Comparison of ENCODE assay signal across 19 cellular contexts in genomic region chr14:101019974-101020710, GRCh38.
DNase-seq lines count a peak whose midpoint lies in the region; ATAC-seq and TF ChIP-seq lines count a peak whose summit lies in the region.
"Had no signal": no experiment of that assay in that cellular context is flagged by ENCODE, and none has a peak within 500 bp of the region (broad histone marks: within the 10 kb centered on the region; RNA-seq: fewer than 3 reads in every experiment).

No MANE protein-coding gene starts in this region.

- H2BK120ac ChIP-seq in neuronal stem cell (ENCODE audit: low read depth, low read length), result no peak overlapping the region

- H3K27me3 ChIP-seq in breast epithelium, result no peaks in the 10 kb centered on the region
- no peaks in the 10 kb centered on the region for H3K27me3 ChIP-seq in mammary epithelial cell (ENCODE audit: insufficient read depth, low read length)
- no peaks in the 10 kb centered on the region for H3K27me3 ChIP-seq in neuronal stem cell (ENCODE audit: control insufficient read depth in 3 of 3, insufficient read depth in 3 of 3, low read depth in 1 of 3, low read length in 3 of 3)
- no peaks in the 10 kb centered on the region for H3K27me3 ChIP-seq in upper lobe of right lung

- no peak overlapping the region for H3K4me3 Mint-ChIP-seq in central memory CD8-positive, alpha-beta T cell
- H3K4me3 Mint-ChIP-seq: naive B cell had no signal

- H2AK5ac ChIP-seq in neuronal stem cell (ENCODE audit: low read depth, low read length), result peak overlapping the region; percentile 12

- H3K9me3 ChIP-seq in breast epithelium (no peaks in the 10 kb centered on the region), mammary epithelial cell (replicated peaks; ENCODE audit: insufficient read depth, low read length) (peaks cover 4% of the 10 kb centered on the region), neuronal stem cell (replicated peaks in 1 of 2; ENCODE audit: control insufficient read depth in 2 of 2, insufficient read depth in 1 of 2, low read depth in 1 of 2, low read length in 2 of 2) (peaks cover 0 to 17% of the 10 kb centered on the region in 2 donors), upper lobe of right lung (no peaks in the 10 kb centered on the region)
- H3K9me3 ChIP-seq: HAP-1, psoas muscle had no signal

- in situ Hi-C loops in mammary epithelial cell (cut with MboI; ENCODE audit: low sequenced_read_pairs in 2 of 2), result no loop called here

- dilution Hi-C loops in mammary epithelial cell (cut with HindIII; ENCODE audit: low sequenced_read_pairs), result no loop called here

- peaks cover 38% of the 10 kb centered on the region for H3K27me3 Mint-ChIP-seq in central memory CD8-positive, alpha-beta T cell

- H4K20me1 ChIP-seq in mammary epithelial cell (ENCODE audit: insufficient read depth, low read length), result no peaks in the 10 kb centered on the region

- no peaks in the 10 kb centered on the region for H3K79me2 ChIP-seq in mammary epithelial cell (ENCODE audit: insufficient read depth, low read length)

- no peak overlapping the region for H2BK12ac ChIP-seq in neuronal stem cell (ENCODE audit: low read length)

- peaks cover 15% of the 10 kb centered on the region for H3K9me3 Mint-ChIP-seq in central memory CD8-positive, alpha-beta T cell

- ATAC-seq in central memory CD8-positive, alpha-beta T cell (replicated peaks; ENCODE audit: extremely low read depth, poor library complexity, severe bottlenecking), result no peak
- ATAC-seq in upper lobe of right lung, result peak; percentile 32
- no peak for ATAC-seq in GM19467 (IDR thresholded peaks at IDR 0.05; ENCODE audit: unreplicated experiment)
- ATAC-seq: psoas muscle had no signal

- H3K4me1 Mint-ChIP-seq in central memory CD8-positive, alpha-beta T cell, result no peaks in the 10 kb centered on the region
- H3K4me1 Mint-ChIP-seq: CD4-positive, alpha-beta memory T cell; naive B cell had no signal

- H3K27ac Mint-ChIP-seq in central memory CD8-positive, alpha-beta T cell (ENCODE audit: low read depth), result no peak overlapping the region
- H3K27ac Mint-ChIP-seq: CD4-positive, alpha-beta memory T cell had no signal

- intact Hi-C loops in breast epithelium (cut with DNase I; ENCODE audit: low total_unique reads), result no loop called here
- intact Hi-C loops in mammary epithelial cell (cut with micrococcal nuclease), result no loop called here
- intact Hi-C loops in upper lobe of right lung (cut with DNase I), result no loop called here

- H3K4me2 ChIP-seq in mammary epithelial cell (ENCODE audit: insufficient read depth, low read depth, low read length), result no peak overlapping the region
- H3K4me2 ChIP-seq in neuronal stem cell (ENCODE audit: insufficient read depth, low read length, poor library complexity, severe bottlenecking), result no peak overlapping the region

- H4K8ac ChIP-seq in neuronal stem cell (ENCODE audit: low read depth, low read length), result no peak overlapping the region

- BruUV-seq in mammary epithelial cell (replicated peaks; lab: Mats Ljungman, UMichigan), result no TSS peak

- no peak overlapping the region for H2BK5ac ChIP-seq in neuronal stem cell (ENCODE audit: low read length)

- peak overlapping the region; percentile 3 for H3K23ac ChIP-seq in neuronal stem cell (ENCODE audit: low read depth, low read length, poor library complexity)

- CTCF ChIA-PET in mammary epithelial cell (lab: Charles Lee; ENCODE audit: low non-redundant PET), result no interaction called here

- no peaks in the 10 kb centered on the region for H3K79me1 ChIP-seq in neuronal stem cell (ENCODE audit: low read depth, low read length)

- H2AFZ ChIP-seq in mammary epithelial cell (ENCODE audit: low read depth, low read length), result no peak overlapping the region
- no peak overlapping the region for H2AFZ ChIP-seq in neuronal stem cell (ENCODE audit: low read length)

- no peaks in the 10 kb centered on the region for H3K36me3 ChIP-seq in breast epithelium
- no peaks in the 10 kb centered on the region for H3K36me3 ChIP-seq in mammary epithelial cell (ENCODE audit: insufficient read depth, low read length)
- H3K36me3 ChIP-seq in neuronal stem cell (replicated peaks in 1 of 2; ENCODE audit: control insufficient read depth in 2 of 2, insufficient read depth in 2 of 2, low read length in 2 of 2), result peaks cover 0 to 8% of the 10 kb centered on the region in 2 donors
- no peaks in the 10 kb centered on the region for H3K36me3 ChIP-seq in upper lobe of right lung
- H3K36me3 ChIP-seq: HAP-1 had no signal

- TF ChIP-seq POLR2A in breast epithelium (IDR thresholded peaks at IDR 0.05), result no peak

- H3K14ac ChIP-seq in neuronal stem cell (ENCODE audit: low read length), result no peak overlapping the region

- H3K4me3 ChIP-seq in breast epithelium, result no peak overlapping the region
- H3K4me3 ChIP-seq in mammary epithelial cell (replicated peaks in 1 of 3; ENCODE audit: insufficient read depth in 1 of 3, low read depth in 2 of 3, low read length in 3 of 3), result no peak overlapping the region
- H3K4me3 ChIP-seq in neuronal stem cell (ENCODE audit: low read length in 2 of 2), result peak overlapping the region in 1 of 2 donors; percentile 50
- no peak overlapping the region for H3K4me3 ChIP-seq in upper lobe of right lung
- H3K4me3 ChIP-seq: HAP-1, psoas muscle had no signal

- H3K9ac ChIP-seq in mammary epithelial cell (ENCODE audit: insufficient read depth, low read length) (no peak overlapping the region), neuronal stem cell (ENCODE audit: low read depth, low read length, poor library complexity) (no peak overlapping the region)

- 86% methylated on average over 5 of the region's 8 CpGs for WGBS in mammary epithelial cell (ENCODE audit: low coverage, missing lambda C conversion rate)
- WGBS in neuronal stem cell (ENCODE audit: extremely low coverage in 2 of 2, insufficient read length in 2 of 2, insufficient replicate concordance in 1 of 2), 2 donors, result no CpG with 5 or more reads among the region's 8 CpGs

- TF ChIP-seq CTCF in breast epithelium (IDR thresholded peaks at IDR 0.05) (no peak), mammary epithelial cell (conservative IDR thresholded peaks at IDR 0.05 in 1 of 2, IDR thresholded peaks at IDR 0.05 in 1 of 2; ENCODE audit: extremely low read depth in 1 of 2, insufficient read depth in 1 of 2, low read depth in 1 of 2, low read length in 2 of 2) (no peak), upper lobe of right lung (IDR thresholded peaks at IDR 0.05) (no peak)

- peak; percentile 10 to 43 for DNase-seq in breast epithelium (ENCODE audit: low spot score in 2 of 2)
- no peak for DNase-seq in mammary epithelial cell
- DNase-seq in central memory CD8-positive, alpha-beta T cell (ENCODE audit: low spot score in 2 of 2), result peak; percentile 7 to 10
- no peak for DNase-seq in neuronal stem cell (ENCODE audit: low spot score)
- peak; percentile 35 for DNase-seq in upper lobe of right lung
- no peak for DNase-seq in NCI-H345 (lab: John Stamatoyannopoulos, UW)
- no peak for DNase-seq in NCI-H1417 (lab: John Stamatoyannopoulos, UW)
- DNase-seq: activated CD4-positive, alpha-beta T cell treated with anti-CD3 and anti-CD28 coated beads, Interleukin-2, amount 50 U/mL, for 48 hours; anterior cingulate cortex; CD4-positive, alpha-beta memory T cell; foreskin melanocyte; Karpas-422; naive B cell; NCI-H1105 treated with DMSO at 0.1 percent for 48 hours; psoas muscle; stimulated activated naive CD4-positive, alpha-beta T cell treated with Interleukin-2 at 50 U/mL for 16 hours had no signal

- no peak overlapping the region for H3K18ac ChIP-seq in neuronal stem cell (ENCODE audit: low read length)

- H3K4ac ChIP-seq in neuronal stem cell (ENCODE audit: low read length), result no peak overlapping the region

- no peak overlapping the region for H3K27ac ChIP-seq in breast epithelium
- H3K27ac ChIP-seq in mammary epithelial cell (ENCODE audit: insufficient read depth, low read depth, low read length), result no peak overlapping the region
- no peak overlapping the region for H3K27ac ChIP-seq in neuronal stem cell (replicated peaks; ENCODE audit: low read length)
- no peak overlapping the region for H3K27ac ChIP-seq in upper lobe of right lung
- H3K27ac ChIP-seq: psoas muscle, RWPE1 had no signal

- H3K4me1 ChIP-seq in breast epithelium (no peaks in the 10 kb centered on the region), mammary epithelial cell (ENCODE audit: insufficient read depth, low read length) (no peaks in the 10 kb centered on the region), neuronal stem cell (ENCODE audit: control insufficient read depth in 2 of 2, insufficient read depth in 1 of 2, low read depth in 1 of 2, low read length in 2 of 2) (peaks cover 0 to 6% of the 10 kb centered on the region in 2 donors), upper lobe of right lung (no peaks in the 10 kb centered on the region)
- H3K4me1 ChIP-seq: HAP-1, psoas muscle had no signal

- H3K36me3 Mint-ChIP-seq in central memory CD8-positive, alpha-beta T cell (ENCODE audit: insufficient read depth), result no peaks in the 10 kb centered on the region
- H3K36me3 Mint-ChIP-seq: CD4-positive, alpha-beta memory T cell had no signal

- peak overlapping the region; percentile 89 for H4K91ac ChIP-seq in neuronal stem cell (ENCODE audit: low read depth, low read length, poor library complexity)

- H2BK15ac ChIP-seq in neuronal stem cell (ENCODE audit: low read length), result no peak overlapping the region

Comparison
In these comparisons a context has a peak if more than half of its experiments do, and no peak if none do; other contexts are left out.
1. DNase-seq: peak in breast epithelium (2 of 2), central memory CD8-positive, alpha-beta T cell (2 of 2) and upper lobe of right lung (single experiment); none in mammary epithelial cell (single experiment), neuronal stem cell (single experiment), NCI-H345 (single experiment) and NCI-H1417 (0 of 3).